Comparison of ENCODE assay signal across 9 cellular contexts in genomic region chr22:42855211-42855610, GRCh38. TPM values are rescaled to one million over a fixed set of nuclear protein-coding genes. Genes with fewer than 3 reads are reported as not detected.
DNase-seq lines count a peak whose midpoint lies in the region; ATAC-seq lines count a peak whose summit lies in the region.
"Had no signal": no experiment of that assay in that cellular context is flagged by ENCODE, and none has a peak within 500 bp of the region (broad histone marks: within the 10 kb centered on the region; RNA-seq: fewer than 3 reads in every experiment).

No MANE protein-coding gene starts in this region.

- no peaks in the 10 kb centered on the region for H3K79me2 ChIP-seq in mesendoderm (ENCODE audit: control insufficient read depth, insufficient read depth, low read length)

- H3K4ac ChIP-seq in mesendoderm (ENCODE audit: low read depth, low read length), result no peak overlapping the region

- peaks cover 7% of the 10 kb centered on the region for H3K4me1 Mint-ChIP-seq in activated CD4-positive, alpha-beta T cell treated with anti-CD3 and anti-CD28 coated beads, Interleukin-2, amount 10 ng/mL, durations not matched to agents 7 days and 5 days
- H3K4me1 Mint-ChIP-seq in activated CD4-positive, alpha-beta memory T cell treated with anti-CD3 and anti-CD28 coated beads, Interleukin-2, amount 10 ng/mL, durations not matched to agents 7 days and 5 days, result peaks cover 7% of the 10 kb centered on the region
- H3K4me1 Mint-ChIP-seq in immature natural killer cell, result peaks cover 28 to 29% of the 10 kb centered on the region in 2 donors
- H3K4me1 Mint-ChIP-seq in stimulated activated effector memory CD8-positive, alpha-beta T cell treated with anti-CD3 and anti-CD28 coated beads, Interleukin-12 subunit alpha, Interleukin-12 subunit beta, amount 100 ng/mL, for 72 hours, result peaks cover 10% of the 10 kb centered on the region

- H3K27ac Mint-ChIP-seq in activated CD4-positive, alpha-beta T cell treated with anti-CD3 and anti-CD28 coated beads, Interleukin-2, amount 10 ng/mL, durations not matched to agents 7 days and 5 days, result no peak overlapping the region
- H3K27ac Mint-ChIP-seq in activated CD4-positive, alpha-beta memory T cell treated with anti-CD3 and anti-CD28 coated beads, Interleukin-2, amount 10 ng/mL, durations not matched to agents 7 days and 5 days, result no peak overlapping the region
- peak overlapping the region; percentile 48 to 97 (median 77) for H3K27ac Mint-ChIP-seq in immature natural killer cell
- no peak overlapping the region for H3K27ac Mint-ChIP-seq in stimulated activated effector memory CD8-positive, alpha-beta T cell treated with anti-CD3 and anti-CD28 coated beads, Interleukin-12 subunit alpha, Interleukin-12 subunit beta, amount 100 ng/mL, for 72 hours

- H3K56ac ChIP-seq in mesendoderm (ENCODE audit: low read length), result no peak overlapping the region

- no peak overlapping the region for H3K23ac ChIP-seq in mesendoderm (ENCODE audit: low read length)

- H3K4me1 ChIP-seq in mesendoderm (ENCODE audit: control insufficient read depth, low read depth, low read length), result no peaks in the 10 kb centered on the region

- no peaks in the 10 kb centered on the region for H3K9me3 Mint-ChIP-seq in activated CD4-positive, alpha-beta T cell treated with anti-CD3 and anti-CD28 coated beads, Interleukin-2, amount 10 ng/mL, durations not matched to agents 7 days and 5 days
- no peaks in the 10 kb centered on the region for H3K9me3 Mint-ChIP-seq in activated CD4-positive, alpha-beta memory T cell treated with anti-CD3 and anti-CD28 coated beads, Interleukin-2, amount 10 ng/mL, durations not matched to agents 7 days and 5 days
- no peaks in the 10 kb centered on the region for H3K9me3 Mint-ChIP-seq in immature natural killer cell
- H3K9me3 Mint-ChIP-seq in stimulated activated effector memory CD8-positive, alpha-beta T cell treated with anti-CD3 and anti-CD28 coated beads, Interleukin-12 subunit alpha, Interleukin-12 subunit beta, amount 100 ng/mL, for 72 hours, result no peaks in the 10 kb centered on the region

- in situ Hi-C loops in G401 (cut with HindIII; ENCODE audit: low sequenced_read_pairs), result no loop called here

- no peak overlapping the region for H4K5ac ChIP-seq in mesendoderm (ENCODE audit: low read length)

- CTCF ChIA-PET in activated CD4-positive, alpha-beta T cell treated with anti-CD3 and anti-CD28 coated beads, Interleukin-2, amount 10 ng/mL, durations not matched to agents 7 days and 5 days (lab: Charles Lee), result interaction anchor here (2.4 kb wide), 1 partner anchor 13 kb away, joined by 7 read pairs; no protein-coding TSS in a partner anchor
- CTCF ChIA-PET in activated CD4-positive, alpha-beta memory T cell treated with anti-CD3 and anti-CD28 coated beads, Interleukin-2, amount 10 ng/mL, durations not matched to agents 7 days and 5 days (lab: Charles Lee), result interaction anchor here (5.1 kb wide), 1 partner anchor 13 kb away, joined by 27 read pairs; no protein-coding TSS in a partner anchor

- H3K27ac ChIP-seq in mesendoderm (ENCODE audit: low read depth, low read length), result no peak overlapping the region

- H3K9ac ChIP-seq in mesendoderm (ENCODE audit: low read length), result no peak overlapping the region

- H3K4me3 ChIP-seq in mesendoderm (ENCODE audit: low read length), result no peak overlapping the region

- H3K27me3 ChIP-seq in mesendoderm (ENCODE audit: insufficient read depth, low read length, poor library complexity), result no peaks in the 10 kb centered on the region

- H2BK5ac ChIP-seq in mesendoderm (ENCODE audit: low read length), result no peak overlapping the region

- H3K4me2 ChIP-seq in mesendoderm (ENCODE audit: low read length), result no peak overlapping the region

- H2BK15ac ChIP-seq in mesendoderm (replicated peaks; ENCODE audit: low read depth), result no peak overlapping the region

- no peaks in the 10 kb centered on the region for H3K36me3 Mint-ChIP-seq in activated CD4-positive, alpha-beta T cell treated with anti-CD3 and anti-CD28 coated beads, Interleukin-2, amount 10 ng/mL, durations not matched to agents 7 days and 5 days (ENCODE audit: low read depth)
- H3K36me3 Mint-ChIP-seq in activated CD4-positive, alpha-beta memory T cell treated with anti-CD3 and anti-CD28 coated beads, Interleukin-2, amount 10 ng/mL, durations not matched to agents 7 days and 5 days (ENCODE audit: low read depth), result peaks cover 4% of the 10 kb centered on the region
- no peaks in the 10 kb centered on the region for H3K36me3 Mint-ChIP-seq in immature natural killer cell
- peaks cover 22% of the 10 kb centered on the region for H3K36me3 Mint-ChIP-seq in stimulated activated effector memory CD8-positive, alpha-beta T cell treated with anti-CD3 and anti-CD28 coated beads, Interleukin-12 subunit alpha, Interleukin-12 subunit beta, amount 100 ng/mL, for 72 hours

- no peak overlapping the region for H2AK5ac ChIP-seq in mesendoderm (ENCODE audit: low read length)

- H2BK120ac ChIP-seq in mesendoderm (ENCODE audit: low read depth, low read length), result no peak overlapping the region

- H3K4me3 Mint-ChIP-seq in activated CD4-positive, alpha-beta T cell treated with anti-CD3 and anti-CD28 coated beads, Interleukin-2, amount 10 ng/mL, durations not matched to agents 7 days and 5 days, result peak overlapping the region; percentile 25
- H3K4me3 Mint-ChIP-seq in activated CD4-positive, alpha-beta memory T cell treated with anti-CD3 and anti-CD28 coated beads, Interleukin-2, amount 10 ng/mL, durations not matched to agents 7 days and 5 days, result peak overlapping the region; percentile 22
- H3K4me3 Mint-ChIP-seq in immature natural killer cell, result peak overlapping the region; percentile 51 to 92 (median 73)
- peak overlapping the region; percentile 89 for H3K4me3 Mint-ChIP-seq in stimulated activated effector memory CD8-positive, alpha-beta T cell treated with anti-CD3 and anti-CD28 coated beads, Interleukin-12 subunit alpha, Interleukin-12 subunit beta, amount 100 ng/mL, for 72 hours

- H3K18ac ChIP-seq in mesendoderm (ENCODE audit: low read length), result no peak overlapping the region

- H3K79me1 ChIP-seq in mesendoderm (ENCODE audit: low read length), result peaks cover 1% of the 10 kb centered on the region

- POLR2A ChIA-PET in activated CD4-positive, alpha-beta T cell treated with anti-CD3 and anti-CD28 coated beads, Interleukin-2, amount 10 ng/mL, durations not matched to agents 7 days and 5 days (lab: Charles Lee), result no interaction called here
- POLR2A ChIA-PET in activated CD4-positive, alpha-beta memory T cell treated with anti-CD3 and anti-CD28 coated beads, Interleukin-2, amount 10 ng/mL, durations not matched to agents 7 days and 5 days (lab: Charles Lee), result no interaction called here

- DNase-seq in activated CD4-positive, alpha-beta T cell treated with anti-CD3 and anti-CD28 coated beads, Interleukin-2, amount 10 ng/mL, durations not matched to agents 7 days and 5 days, result no peak
- no peak for DNase-seq in activated CD4-positive, alpha-beta T cell treated with anti-CD3 and anti-CD28 coated beads for 48 hours
- DNase-seq in activated CD4-positive, alpha-beta memory T cell treated with anti-CD3 and anti-CD28 coated beads, Interleukin-2, amount 10 ng/mL, durations not matched to agents 7 days and 5 days, result no peak
- DNase-seq in immature natural killer cell, result peak in 1 of 3 donors; percentile 11
- DNase-seq in stimulated activated effector memory CD8-positive, alpha-beta T cell treated with anti-CD3 and anti-CD28 coated beads, Interleukin-12 subunit alpha, Interleukin-12 subunit beta, amount 100 ng/mL, for 72 hours (ENCODE audit: low spot score in 2 of 2), result no peak
- no peak for DNase-seq in mesendoderm
- DNase-seq in G401 (ENCODE audit: low spot score), result no peak
- DNase-seq in activated CD4-positive, CD25-positive, alpha-beta regulatory T cell treated with anti-CD3 and anti-CD28 coated beads, Interleukin-2, amount 50 U/mL, for 72 hours, result no peak
- DNase-seq: stimulated activated CD4-positive, alpha-beta T cell treated with anti-CD3 and anti-CD28 coated beads, Interleukin-4, amount 100 ng/mL, for 24 hours had no signal

- no peaks in the 10 kb centered on the region for H3K27me3 Mint-ChIP-seq in activated CD4-positive, alpha-beta T cell treated with anti-CD3 and anti-CD28 coated beads, Interleukin-2, amount 10 ng/mL, durations not matched to agents 7 days and 5 days
- no peaks in the 10 kb centered on the region for H3K27me3 Mint-ChIP-seq in activated CD4-positive, alpha-beta memory T cell treated with anti-CD3 and anti-CD28 coated beads, Interleukin-2, amount 10 ng/mL, durations not matched to agents 7 days and 5 days
- H3K27me3 Mint-ChIP-seq in immature natural killer cell (ENCODE audit: low read depth in 3 of 3), result peaks cover 0 to 8% (median 2%) of the 10 kb centered on the region in 3 donors

- no peak for ATAC-seq in stimulated activated effector memory CD8-positive, alpha-beta T cell treated with anti-CD3 and anti-CD28 coated beads, Interleukin-12 subunit alpha, Interleukin-12 subunit beta, amount 100 ng/mL, for 72 hours

- no peak overlapping the region for H4K8ac ChIP-seq in mesendoderm (ENCODE audit: low read depth, low read length)

- no peaks in the 10 kb centered on the region for H3K36me3 ChIP-seq in mesendoderm (ENCODE audit: control insufficient read depth, insufficient read depth, low read length)

- WGBS in mesendoderm (ENCODE audit: extremely low coverage, insufficient coverage, low lambda C conversion rate), result 100% methylated on average over 1 of the region's 8 CpGs

RNA-seq across cellular contexts. Expression of gene ARFGAP3, which starts 1.9 kb away (rescaled TPM):
- total RNA-seq in activated CD4-positive, alpha-beta T cell treated with anti-CD3 and anti-CD28 coated beads, Interleukin-2, amount 10 ng/mL, durations not matched to agents 7 days and 5 days, result 10 to 100 TPM; 23.9 to 25.5 TPM
- 10 to 100 TPM; 41.1 to 42.1 TPM for total RNA-seq in activated CD4-positive, alpha-beta memory T cell treated with anti-CD3 and anti-CD28 coated beads, Interleukin-2, amount 10 ng/mL, durations not matched to agents 7 days and 5 days
- 10 to 100 TPM; 58.3 to 63.7 (median 60.6) TPM for polyA plus RNA-seq in immature natural killer cell
- polyA plus RNA-seq in mesendoderm (2013, experiment 1 of 2), result 8.0 TPM
- polyA plus RNA-seq in mesendoderm (2013, experiment 2 of 2), result 8.5 TPM
- total RNA-seq in G401 (2014; rRNA removed; shearing (Covaris generic)), result 15.1 and 20.5 TPM in 2 replicates

Comparison
In these comparisons a context has a peak if more than half of its experiments do, and no peak if none do; other contexts are left out.
1. H3K27ac Mint-ChIP-seq: peak in immature natural killer cell (6 of 6); none in activated CD4-positive, alpha-beta T cell treated with anti-CD3 and anti-CD28 coated beads, Interleukin-2, amount 10 ng/mL, durations not matched to agents 7 days and 5 days (single experiment), activated CD4-positive, alpha-beta memory T cell treated with anti-CD3 and anti-CD28 coated beads, Interleukin-2, amount 10 ng/mL, durations not matched to agents 7 days and 5 days (single experiment) and stimulated activated effector memory CD8-positive, alpha-beta T cell treated with anti-CD3 and anti-CD28 coated beads, Interleukin-12 subunit alpha, Interleukin-12 subunit beta, amount 100 ng/mL, for 72 hours (single experiment).
2. H3K4me3 Mint-ChIP-seq: peak in every context shown above with its lines; median percentile 89 in stimulated activated effector memory CD8-positive, alpha-beta T cell treated with anti-CD3 and anti-CD28 coated beads, Interleukin-12 subunit alpha, Interleukin-12 subunit beta, amount 100 ng/mL, for 72 hours; 73 in immature natural killer cell; 25 in activated CD4-positive, alpha-beta T cell treated with anti-CD3 and anti-CD28 coated beads, Interleukin-2, amount 10 ng/mL, durations not matched to agents 7 days and 5 days; 22 in activated CD4-positive, alpha-beta memory T cell treated with anti-CD3 and anti-CD28 coated beads, Interleukin-2, amount 10 ng/mL, durations not matched to agents 7 days and 5 days.